Comparison of ENCODE assay signal across 8 cellular contexts in genomic region chr6:30647802-30648460, GRCh38. TPM values are rescaled to one million over a fixed set of nuclear protein-coding genes. Genes with fewer than 3 reads are reported as not detected.
DNase-seq lines count a peak whose midpoint lies in the region; ATAC-seq, FAIRE-seq and TF ChIP-seq lines count a peak whose summit lies in the region.

No MANE protein-coding gene starts in this region.

- H3K4me1 ChIP-seq in SK-N-SH (ENCODE audit: control insufficient read depth in 1 of 2, insufficient read depth in 2 of 2, low read depth in 1 of 2, low read length in 1 of 2) (peaks cover 0 to 6% of the 10 kb centered on the region in 2 experiments; a peak in 2 of 4 replicates), HepG2 (ENCODE audit: insufficient read depth, low read length) (peaks cover 36% of the 10 kb centered on the region)

- TF ChIP-seq CTCF in SK-N-SH (IDR thresholded peaks at IDR 0.05) (no peak), brain (conservative IDR thresholded peaks at IDR 0.05) (no peak), HepG2 (CRISPR knock-in tag; IDR thresholded peaks at IDR 0.05) (no peak)

- CTCF ChIA-PET in SK-N-SH (lab: Yijun Ruan, JAX): interaction anchor here (0.6 to 0.9 kb wide), 3 partner anchors 17 to 814 kb away, joined by 3 read pairs; no protein-coding TSS in a partner anchor
- CTCF ChIA-PET in HepG2 (lab: Yijun Ruan, JAX; ENCODE audit: low intra/inter-chr PET ratio, low total read pairs): no interaction called here

- peak overlapping the region; percentile 91 to 97 (median 93) for H3K4me3 Mint-ChIP-seq in brain

- TF ChIP-seq EP300 in SK-N-SH (IDR thresholded peaks at IDR 0.05; ENCODE audit: borderline replicate concordance in 1 of 2, low read depth in 1 of 2, low read length in 1 of 2): no peak
- TF ChIP-seq EP300 in HepG2 (IDR thresholded peaks at IDR 0.05; ENCODE audit: low read depth in 2 of 2, low read length in 2 of 2): no peak
- no peak for TF ChIP-seq EP300 in HepG2 (CRISPR knock-in tag; IDR thresholded peaks at IDR 0.05; ENCODE audit: borderline replicate concordance)

- H3K4me2 ChIP-seq in SK-N-SH: peak overlapping the region; percentile 97
- H3K4me2 ChIP-seq in HepG2 (ENCODE audit: low read depth, low read length): peak overlapping the region; percentile 79

- peak overlapping the region; percentile 68 for H2AFZ ChIP-seq in SK-N-SH (ENCODE audit: low read depth)
- no peak overlapping the region for H2AFZ ChIP-seq in HepG2 (ENCODE audit: low read length)

- WGBS in SK-N-SH (ENCODE audit: low lambda C conversion rate): 25% methylated on average over 15 of the region's 21 CpGs
- 14% methylated on average over 20 of the region's 21 CpGs for WGBS in HepG2 (ENCODE audit: low lambda C conversion rate)

- H3K4me3 ChIP-seq in SK-N-SH (ENCODE audit: low read depth in 2 of 2, low read length in 1 of 2): peak overlapping the region; percentile 84
- H3K4me3 ChIP-seq in HepG2 (replicated peaks in 1 of 3; ENCODE audit: insufficient read depth in 1 of 3, low read depth in 2 of 3, low read length in 3 of 3): peak overlapping the region; percentile 67 to 98 (median 94)

- peaks cover 22% of the 10 kb centered on the region for H3K4me1 Mint-ChIP-seq in brain

- intact Hi-C loops in HepG2 (cut with micrococcal nuclease; ENCODE audit: unreplicated experiment): loop anchor here (1.0 to 2.0 kb wide), 2 partner anchors 25 to 47 kb away; partner anchors contain the start of gene DHX16

- H4K20me1 ChIP-seq in SK-N-SH (ENCODE audit: insufficient read depth): no peaks in the 10 kb centered on the region
- no peaks in the 10 kb centered on the region for H4K20me1 ChIP-seq in HepG2 (ENCODE audit: insufficient read depth, low read length)

- TF ChIP-seq POLR2A in HepG2 (IDR thresholded peaks at IDR 0.05; ENCODE audit: insufficient read depth in 1 of 2, low read depth in 2 of 2, low read length in 2 of 2): no peak; a peak in 1 of 4 replicates

- H3F3A ChIP-seq in SK-N-SH (replicated peaks; ENCODE audit: insufficient read depth): peaks cover 17% of the 10 kb centered on the region

- in situ Hi-C loops in HepG2 (cut with HindIII; ENCODE audit: extremely low pct_ligation_motif_present, low pct_unique_long_range_greater_than_20kb): no loop called here

- no peak for ATAC-seq in SK-N-SH treated with all-trans-retinoic acid at 6 μM for 48 hours
- no peak for ATAC-seq in HepG2
- no peak for ATAC-seq in GM21526 (IDR thresholded peaks at IDR 0.05; ENCODE audit: low FRiP score, unreplicated experiment)

- peaks cover 26 to 35% of the 10 kb centered on the region in 2 experiments for H3K36me3 ChIP-seq in SK-N-SH (replicated peaks in 1 of 2; ENCODE audit: control insufficient read depth in 1 of 2, insufficient read depth in 2 of 2, low read length in 1 of 2)
- peaks cover 14 to 52% of the 10 kb centered on the region in 2 experiments for H3K36me3 ChIP-seq in HepG2 (replicated peaks in 1 of 2; ENCODE audit: control insufficient read depth in 1 of 2, insufficient read depth in 2 of 2, low read length in 2 of 2)

- peak overlapping the region; percentile 94 to 98 (median 96) for H3K27ac Mint-ChIP-seq in brain

- H3K9me3 Mint-ChIP-seq in brain: no peaks in the 10 kb centered on the region

- BruUV-seq in HepG2 (replicated peaks; lab: Mats Ljungman, UMichigan): no TSS peak

- no peaks in the 10 kb centered on the region for H3K9me2 ChIP-seq in SK-N-SH

- peaks cover 50% of the 10 kb centered on the region for H3K36me3 Mint-ChIP-seq in brain

- H3K9me3 ChIP-seq in SK-N-SH: no peaks in the 10 kb centered on the region
- no peaks in the 10 kb centered on the region for H3K9me3 ChIP-seq in HepG2 (ENCODE audit: low read length)

- peak; percentile 65 for FAIRE-seq in HepG2 (lab: Jason Lieb, UNC)

- H3K27ac ChIP-seq in SK-N-SH (ENCODE audit: low read depth in 2 of 2, low read length in 1 of 2) (peak overlapping the region; percentile 77 to 94; a peak in 3 of 4 replicates), HepG2 (ENCODE audit: extremely low read length, insufficient read depth, low read length) (peak overlapping the region; percentile 88), temporal lobe (ENCODE audit: low read depth, low read length) (peak overlapping the region; percentile 96)

- POLR2A ChIA-PET in SK-N-SH (lab: Yijun Ruan, JAX) (interaction anchor here (0.8 to 1.2 kb wide), 3 partner anchors 25 to 73 kb away, joined by 4 to 5 read pairs (median 4); partner anchors contain the start of gene DHX16), HepG2 (lab: Yijun Ruan, JAX) (interaction anchor here (0.6 to 2.6 kb wide), 8 partner anchors 9 to 260 kb away, joined by 3 to 27 read pairs (median 4); partner anchors contain the start of genes IER3, MRPS18B and PPP1R10)

- TF ChIP-seq RAD21 in SK-N-SH (IDR thresholded peaks at IDR 0.05; ENCODE audit: low read length): no peak
- TF ChIP-seq RAD21 in HepG2 (CRISPR knock-in tag; IDR thresholded peaks at IDR 0.05): no peak

- peak overlapping the region; percentile 84 for H3K9ac ChIP-seq in SK-N-SH
- H3K9ac ChIP-seq in HepG2 (ENCODE audit: insufficient read depth, low read depth, low read length): peak overlapping the region; percentile 88

- H3K27me3 Mint-ChIP-seq in brain: peaks cover 5% of the 10 kb centered on the region

- no peak for DNase-seq in SK-N-SH
- DNase-seq in NCI-H1105 treated with DMSO at 0.1 percent for 48 hours (lab: John Stamatoyannopoulos, UW): peak; percentile 63
- DNase-seq in HepG2 (ENCODE audit: low spot score): no peak
- DNase-seq in NCI-H524 treated with DMSO at 0.1 percent for 48 hours (lab: John Stamatoyannopoulos, UW): no peak

- no peaks in the 10 kb centered on the region for H3K27me3 ChIP-seq in SK-N-SH (ENCODE audit: insufficient read depth)
- H3K27me3 ChIP-seq in HepG2 (ENCODE audit: control insufficient read depth in 1 of 2, insufficient read depth in 2 of 2, low read length in 2 of 2): no peaks in the 10 kb centered on the region; a peak in 1 of 5 replicates

- H3K79me2 ChIP-seq in SK-N-SH (ENCODE audit: insufficient read depth) (peaks cover 32% of the 10 kb centered on the region), HepG2 (ENCODE audit: insufficient read depth, low read length) (peaks cover 21% of the 10 kb centered on the region)

RNA-seq across cellular contexts. Expression of gene C6orf136, which starts 1.0 kb away (rescaled TPM):
- polyA plus RNA-seq in SK-N-SH (2012; rRNA removed) (11.7 and 14.3 TPM in 2 replicates), brain (ENCODE audit: insufficient read depth, low read depth, low replicate concordance) (41.1 TPM), HepG2 (2011; rRNA removed) (26.2 and 30.1 TPM in 2 replicates)
- 8.6 and 11.0 TPM in 2 replicates for polyA plus RNA-seq in SK-N-SH (2012; cell fraction: cytosol; rRNA removed)
- 58.1 and 80.2 TPM in 2 replicates for polyA plus RNA-seq in SK-N-SH (2012; cell fraction: nucleus; rRNA removed)
- total RNA-seq in HepG2 (2016; rRNA removed; fragmentation: Illumina TruSeq; extraction: Trizol) (9.2 and 12.0 TPM in 2 replicates), temporal lobe (11.6 TPM)
- 33.8 and 41.8 TPM in 2 replicates for total RNA-seq in HepG2 (2016; cell fraction: cytosol; rRNA removed; fragmentation: Illumina TruSeq; extraction: Trizol; ENCODE audit: low read depth)
- total RNA-seq in HepG2 (2016; cell fraction: insoluble cytoplasmic fraction; rRNA removed; fragmentation: Illumina TruSeq; extraction: Trizol): 8.9 and 10.1 TPM in 2 replicates
- 12.4 and 18.6 TPM in 2 replicates for total RNA-seq in HepG2 (2016; cell fraction: membrane; rRNA removed; fragmentation: Illumina TruSeq; extraction: Trizol)
- total RNA-seq in HepG2 (2016; cell fraction: nucleus; rRNA removed; fragmentation: Illumina TruSeq; extraction: Trizol): 12.8 and 13.7 TPM in 2 replicates
- 17.0 and 17.6 TPM in 2 replicates for polyA plus RNA-seq in HepG2 (2011; cell fraction: cytosol; rRNA removed)
- 79.6 and 93.9 TPM in 2 replicates for polyA plus RNA-seq in HepG2 (2011; cell fraction: nucleus; rRNA removed)
- polyA plus RNA-seq in HepG2 (2012): 22.0 and 33.4 TPM in 2 replicates
- 10.0 and 11.2 TPM in 2 replicates for polyA plus RNA-seq in HepG2 (2016; cell fraction: cytosol; fragmentation: Illumina TruSeq; extraction: Trizol; ENCODE audit: low read depth)
- polyA plus RNA-seq in HepG2 (2016; cell fraction: insoluble cytoplasmic fraction; fragmentation: Illumina TruSeq; extraction: Trizol; ENCODE audit: low read depth): 12.8 and 17.8 TPM in 2 replicates
- polyA plus RNA-seq in HepG2 (2016; cell fraction: membrane; fragmentation: Illumina TruSeq; extraction: Trizol; ENCODE audit: low read depth): 15.4 and 15.6 TPM in 2 replicates
- polyA plus RNA-seq in HepG2 (2016; cell fraction: nucleus; fragmentation: Illumina TruSeq; extraction: Trizol; ENCODE audit: insufficient read depth, low read depth): 42.7 and 49.6 TPM in 2 replicates
- polyA minus RNA-seq in HepG2 (2011; rRNA and poly(A)+ RNA removed; ENCODE audit: low replicate concordance): 24.3 and 32.9 TPM in 2 replicates
- polyA minus RNA-seq in HepG2 (2011; cell fraction: cytosol; rRNA and poly(A)+ RNA removed): 13.4 and 18.0 TPM in 2 replicates
- polyA minus RNA-seq in HepG2 (2011; cell fraction: nucleus; rRNA and poly(A)+ RNA removed): 13.8 and 16.6 TPM in 2 replicates

RNA-seq across cellular contexts. Expression of gene ATAT1, which starts 21.3 kb away (rescaled TPM):
- 35.4 and 36.2 TPM in 2 replicates for polyA plus RNA-seq in SK-N-SH (2012; rRNA removed)
- polyA plus RNA-seq in SK-N-SH (2012; cell fraction: cytosol; rRNA removed): 27.5 TPM in 2 replicates
- 170 and 237 TPM in 2 replicates for polyA plus RNA-seq in SK-N-SH (2012; cell fraction: nucleus; rRNA removed)
- polyA plus RNA-seq in brain (ENCODE audit: insufficient read depth, low read depth, low replicate concordance): 46.9 TPM
- total RNA-seq in HepG2 (2016; rRNA removed; fragmentation: Illumina TruSeq; extraction: Trizol): 5.4 and 9.2 TPM in 2 replicates
- 3.2 and 3.8 TPM in 2 replicates for total RNA-seq in HepG2 (2016; cell fraction: cytosol; rRNA removed; fragmentation: Illumina TruSeq; extraction: Trizol; ENCODE audit: low read depth)
- total RNA-seq in HepG2 (2016; cell fraction: insoluble cytoplasmic fraction; rRNA removed; fragmentation: Illumina TruSeq; extraction: Trizol): 4.1 and 8.8 TPM in 2 replicates
- total RNA-seq in HepG2 (2016; cell fraction: membrane; rRNA removed; fragmentation: Illumina TruSeq; extraction: Trizol): 4.9 and 5.1 TPM in 2 replicates
- 15.0 and 18.1 TPM in 2 replicates for total RNA-seq in HepG2 (2016; cell fraction: nucleus; rRNA removed; fragmentation: Illumina TruSeq; extraction: Trizol)
- polyA plus RNA-seq in HepG2 (2011; rRNA removed): 23.4 and 23.6 TPM in 2 replicates
- polyA plus RNA-seq in HepG2 (2011; cell fraction: cytosol; rRNA removed): 10.8 and 11.0 TPM in 2 replicates
- 109 and 119 TPM in 2 replicates for polyA plus RNA-seq in HepG2 (2011; cell fraction: nucleus; rRNA removed)
- 20.0 and 22.9 TPM in 2 replicates for polyA plus RNA-seq in HepG2 (2012)
- 5.4 and 5.6 TPM in 2 replicates for polyA plus RNA-seq in HepG2 (2016; cell fraction: cytosol; fragmentation: Illumina TruSeq; extraction: Trizol; ENCODE audit: low read depth)
- polyA plus RNA-seq in HepG2 (2016; cell fraction: insoluble cytoplasmic fraction; fragmentation: Illumina TruSeq; extraction: Trizol; ENCODE audit: low read depth): 9.1 and 11.5 TPM in 2 replicates
- 6.3 and 6.4 TPM in 2 replicates for polyA plus RNA-seq in HepG2 (2016; cell fraction: membrane; fragmentation: Illumina TruSeq; extraction: Trizol; ENCODE audit: low read depth)
- 79.3 and 83.9 TPM in 2 replicates for polyA plus RNA-seq in HepG2 (2016; cell fraction: nucleus; fragmentation: Illumina TruSeq; extraction: Trizol; ENCODE audit: insufficient read depth, low read depth)
- 1.2 and 8.8 TPM in 2 replicates for polyA minus RNA-seq in HepG2 (2011; rRNA and poly(A)+ RNA removed; ENCODE audit: low replicate concordance)
- polyA minus RNA-seq in HepG2 (2011; cell fraction: cytosol; rRNA and poly(A)+ RNA removed): 5.5 and 8.2 TPM in 2 replicates
- polyA minus RNA-seq in HepG2 (2011; cell fraction: nucleus; rRNA and poly(A)+ RNA removed): 26.5 and 34.9 TPM in 2 replicates
- 60.2 TPM for total RNA-seq in temporal lobe

RNA-seq across cellular contexts. Expression of gene DHX16, which starts 24.9 kb away (rescaled TPM):
- 59.8 and 63.3 TPM in 2 replicates for polyA plus RNA-seq in SK-N-SH (2012; rRNA removed)
- polyA plus RNA-seq in SK-N-SH (2012; cell fraction: cytosol; rRNA removed): 41.4 and 42.7 TPM in 2 replicates
- 163 and 170 TPM in 2 replicates for polyA plus RNA-seq in SK-N-SH (2012; cell fraction: nucleus; rRNA removed)
- polyA plus RNA-seq in brain (ENCODE audit: insufficient read depth, low read depth, low replicate concordance): 41.2 TPM
- total RNA-seq in HepG2 (2016; rRNA removed; fragmentation: Illumina TruSeq; extraction: Trizol): 48.2 and 58.5 TPM in 2 replicates
- 9.9 and 11.7 TPM in 2 replicates for total RNA-seq in HepG2 (2016; cell fraction: cytosol; rRNA removed; fragmentation: Illumina TruSeq; extraction: Trizol; ENCODE audit: low read depth)
- total RNA-seq in HepG2 (2016; cell fraction: insoluble cytoplasmic fraction; rRNA removed; fragmentation: Illumina TruSeq; extraction: Trizol): 43.8 and 64.1 TPM in 2 replicates
- 14.7 and 16.1 TPM in 2 replicates for total RNA-seq in HepG2 (2016; cell fraction: membrane; rRNA removed; fragmentation: Illumina TruSeq; extraction: Trizol)
- 33.4 and 42.1 TPM in 2 replicates for total RNA-seq in HepG2 (2016; cell fraction: nucleus; rRNA removed; fragmentation: Illumina TruSeq; extraction: Trizol)
- 57.0 and 73.4 TPM in 2 replicates for polyA plus RNA-seq in HepG2 (2011; rRNA removed)
- polyA plus RNA-seq in HepG2 (2011; cell fraction: cytosol; rRNA removed): 44.3 and 47.6 TPM in 2 replicates
- 176 and 215 TPM in 2 replicates for polyA plus RNA-seq in HepG2 (2011; cell fraction: nucleus; rRNA removed)
- 35.4 and 40.2 TPM in 2 replicates for polyA plus RNA-seq in HepG2 (2012)
- 4.3 and 4.8 TPM in 2 replicates for polyA plus RNA-seq in HepG2 (2016; cell fraction: cytosol; fragmentation: Illumina TruSeq; extraction: Trizol; ENCODE audit: low read depth)
- 46.1 and 47.6 TPM in 2 replicates for polyA plus RNA-seq in HepG2 (2016; cell fraction: insoluble cytoplasmic fraction; fragmentation: Illumina TruSeq; extraction: Trizol; ENCODE audit: low read depth)
- 7.5 and 9.2 TPM in 2 replicates for polyA plus RNA-seq in HepG2 (2016; cell fraction: membrane; fragmentation: Illumina TruSeq; extraction: Trizol; ENCODE audit: low read depth)
- polyA plus RNA-seq in HepG2 (2016; cell fraction: nucleus; fragmentation: Illumina TruSeq; extraction: Trizol; ENCODE audit: insufficient read depth, low read depth): 108 and 114 TPM in 2 replicates
- 75.0 and 80.4 TPM in 2 replicates for polyA minus RNA-seq in HepG2 (2011; rRNA and poly(A)+ RNA removed; ENCODE audit: low replicate concordance)
- polyA minus RNA-seq in HepG2 (2011; cell fraction: cytosol; rRNA and poly(A)+ RNA removed): 21.7 and 23.2 TPM in 2 replicates
- polyA minus RNA-seq in HepG2 (2011; cell fraction: nucleus; rRNA and poly(A)+ RNA removed): 26.1 and 30.2 TPM in 2 replicates
- 18.7 TPM for total RNA-seq in temporal lobe

RNA-seq across cellular contexts. Expression of gene MRPS18B, which starts 30.3 kb away (rescaled TPM):
- polyA plus RNA-seq in SK-N-SH (2012; rRNA removed) (45.2 and 51.1 TPM in 2 replicates), brain (ENCODE audit: insufficient read depth, low read depth, low replicate concordance) (127 TPM), HepG2 (2011; rRNA removed) (120 and 131 TPM in 2 replicates)
- polyA plus RNA-seq in SK-N-SH (2012; cell fraction: cytosol; rRNA removed): 40.9 and 47.8 TPM in 2 replicates
- polyA plus RNA-seq in SK-N-SH (2012; cell fraction: nucleus; rRNA removed): 14.5 and 18.0 TPM in 2 replicates
- total RNA-seq in HepG2 (2016; rRNA removed; fragmentation: Illumina TruSeq; extraction: Trizol) (125 and 143 TPM in 2 replicates), temporal lobe (23.6 TPM)
- 32.6 TPM in 2 replicates for total RNA-seq in HepG2 (2016; cell fraction: cytosol; rRNA removed; fragmentation: Illumina TruSeq; extraction: Trizol; ENCODE audit: low read depth)
- 120 and 146 TPM in 2 replicates for total RNA-seq in HepG2 (2016; cell fraction: insoluble cytoplasmic fraction; rRNA removed; fragmentation: Illumina TruSeq; extraction: Trizol)
- total RNA-seq in HepG2 (2016; cell fraction: membrane; rRNA removed; fragmentation: Illumina TruSeq; extraction: Trizol): 53.3 and 56.2 TPM in 2 replicates
- 38.3 and 39.9 TPM in 2 replicates for total RNA-seq in HepG2 (2016; cell fraction: nucleus; rRNA removed; fragmentation: Illumina TruSeq; extraction: Trizol)
- polyA plus RNA-seq in HepG2 (2011; cell fraction: cytosol; rRNA removed): 137 and 149 TPM in 2 replicates
- polyA plus RNA-seq in HepG2 (2011; cell fraction: nucleus; rRNA removed): 25.6 and 35.8 TPM in 2 replicates
- polyA plus RNA-seq in HepG2 (2012): 83.8 and 84.0 TPM in 2 replicates
- polyA plus RNA-seq in HepG2 (2016; cell fraction: cytosol; fragmentation: Illumina TruSeq; extraction: Trizol; ENCODE audit: low read depth): 28.1 and 28.2 TPM in 2 replicates
- polyA plus RNA-seq in HepG2 (2016; cell fraction: insoluble cytoplasmic fraction; fragmentation: Illumina TruSeq; extraction: Trizol; ENCODE audit: low read depth): 143 and 157 TPM in 2 replicates
- 41.0 and 43.8 TPM in 2 replicates for polyA plus RNA-seq in HepG2 (2016; cell fraction: membrane; fragmentation: Illumina TruSeq; extraction: Trizol; ENCODE audit: low read depth)
- 60.4 and 64.4 TPM in 2 replicates for polyA plus RNA-seq in HepG2 (2016; cell fraction: nucleus; fragmentation: Illumina TruSeq; extraction: Trizol; ENCODE audit: insufficient read depth, low read depth)
- polyA minus RNA-seq in HepG2 (2011; rRNA and poly(A)+ RNA removed; ENCODE audit: low replicate concordance): 114 and 157 TPM in 2 replicates
- polyA minus RNA-seq in HepG2 (2011; cell fraction: cytosol; rRNA and poly(A)+ RNA removed): 64.3 and 74.7 TPM in 2 replicates
- 20.7 and 27.8 TPM in 2 replicates for polyA minus RNA-seq in HepG2 (2011; cell fraction: nucleus; rRNA and poly(A)+ RNA removed)

RNA-seq across cellular contexts. Expression of gene PPP1R10, which starts 30.9 kb away (rescaled TPM):
- polyA plus RNA-seq in SK-N-SH (2012; rRNA removed): 16.8 and 22.1 TPM in 2 replicates
- 11.9 and 13.4 TPM in 2 replicates for polyA plus RNA-seq in SK-N-SH (2012; cell fraction: cytosol; rRNA removed)
- 36.9 and 46.7 TPM in 2 replicates for polyA plus RNA-seq in SK-N-SH (2012; cell fraction: nucleus; rRNA removed)
- 40.7 TPM for polyA plus RNA-seq in brain (ENCODE audit: insufficient read depth, low read depth, low replicate concordance)
- total RNA-seq in HepG2 (2016; rRNA removed; fragmentation: Illumina TruSeq; extraction: Trizol): 19.5 and 38.4 TPM in 2 replicates
- total RNA-seq in HepG2 (2016; cell fraction: cytosol; rRNA removed; fragmentation: Illumina TruSeq; extraction: Trizol; ENCODE audit: low read depth): 5.1 and 5.4 TPM in 2 replicates
- total RNA-seq in HepG2 (2016; cell fraction: insoluble cytoplasmic fraction; rRNA removed; fragmentation: Illumina TruSeq; extraction: Trizol): 13.2 and 42.6 TPM in 2 replicates
- 19.2 and 21.3 TPM in 2 replicates for total RNA-seq in HepG2 (2016; cell fraction: membrane; rRNA removed; fragmentation: Illumina TruSeq; extraction: Trizol)
- total RNA-seq in HepG2 (2016; cell fraction: nucleus; rRNA removed; fragmentation: Illumina TruSeq; extraction: Trizol): 91.7 and 92.9 TPM in 2 replicates
- polyA plus RNA-seq in HepG2 (2011; rRNA removed): 24.2 and 26.3 TPM in 2 replicates
- 7.9 and 8.8 TPM in 2 replicates for polyA plus RNA-seq in HepG2 (2011; cell fraction: cytosol; rRNA removed)
- polyA plus RNA-seq in HepG2 (2011; cell fraction: nucleus; rRNA removed): 65.0 and 73.1 TPM in 2 replicates
- 21.8 and 27.4 TPM in 2 replicates for polyA plus RNA-seq in HepG2 (2012)
- 1.3 and 1.7 TPM in 2 replicates for polyA plus RNA-seq in HepG2 (2016; cell fraction: cytosol; fragmentation: Illumina TruSeq; extraction: Trizol; ENCODE audit: low read depth)
- polyA plus RNA-seq in HepG2 (2016; cell fraction: insoluble cytoplasmic fraction; fragmentation: Illumina TruSeq; extraction: Trizol; ENCODE audit: low read depth): 13.5 and 21.2 TPM in 2 replicates
- polyA plus RNA-seq in HepG2 (2016; cell fraction: membrane; fragmentation: Illumina TruSeq; extraction: Trizol; ENCODE audit: low read depth): 3.0 and 3.3 TPM in 2 replicates
- polyA plus RNA-seq in HepG2 (2016; cell fraction: nucleus; fragmentation: Illumina TruSeq; extraction: Trizol; ENCODE audit: insufficient read depth, low read depth): 51.3 and 58.2 TPM in 2 replicates
- polyA minus RNA-seq in HepG2 (2011; rRNA and poly(A)+ RNA removed; ENCODE audit: low replicate concordance): 75.0 and 146 TPM in 2 replicates
- 20.5 and 21.2 TPM in 2 replicates for polyA minus RNA-seq in HepG2 (2011; cell fraction: cytosol; rRNA and poly(A)+ RNA removed)
- polyA minus RNA-seq in HepG2 (2011; cell fraction: nucleus; rRNA and poly(A)+ RNA removed): 501 and 572 TPM in 2 replicates
- 17.7 TPM for total RNA-seq in temporal lobe

Comparison
In these comparisons a context has a peak if more than half of its experiments do, and no peak if none do; other contexts are left out.
1. Of the 25 proteins assayed by ChIP-seq in both HepG2 and SK-N-SH: peak only in HepG2: PBX3 and YY1; only in SK-N-SH: MXI1; in both: none; in neither: 21; mixed calls (peak in some experiments, not most) for 1.